11 cellular contexts compared by ENCODE assay signal in genomic region chr5:16759147-16759800, GRCh38.
DNase-seq lines count a peak whose midpoint lies in the region; ATAC-seq and TF ChIP-seq lines count a peak whose summit lies in the region.
"Had no signal": no experiment of that assay in that cellular context is flagged by ENCODE, and none has a peak within 500 bp of the region (broad histone marks: within the 10 kb centered on the region; RNA-seq: fewer than 3 reads in every experiment).

No MANE protein-coding gene starts in this region.

- no peak for TF ChIP-seq CTCF in OCI-LY3 (IDR thresholded peaks at IDR 0.05; ENCODE audit: low read depth, low read length)

- peak overlapping the region; percentile 63 for H3K9ac ChIP-seq in OCI-LY3 (ENCODE audit: low read length)
- H3K9ac ChIP-seq: GM23248 had no signal

- DNase-seq in activated T-cell treated with anti-CD3 and anti-CD28 coated beads for 1 hour (ENCODE audit: low read depth) (peak; percentile 0), activated T-cell treated with anti-CD3 and anti-CD28 coated beads for 4 hours (no peak), mesenteric fat pad (ENCODE audit: low spot score) (no peak), AG20443 (ENCODE audit: low spot score) (no peak)
- DNase-seq in stimulated activated CD8-positive, alpha-beta memory T cell treated with anti-CD3 and anti-CD28 coated beads, Interleukin-4, amount 100 ng/mL, for 48 hours = peak; percentile 28
- no peak for DNase-seq in stimulated activated naive CD4-positive, alpha-beta T cell treated with Interleukin-2 at 50 U/mL for 16 hours (lab: John Stamatoyannopoulos, UW)
- DNase-seq: activated effector memory CD4-positive, alpha-beta T cell treated with anti-CD3 and anti-CD28 coated beads, Interleukin-2, amount 50 U/mL, for 16 hours; glutamatergic neuron; GM23248 had no signal

- peak overlapping the region; percentile 46; the same call in 1 of the 2 replicates for H2AFZ ChIP-seq in OCI-LY3 (ENCODE audit: low read depth, low read length)
- H2AFZ ChIP-seq: GM23248 had no signal

- no peaks in the 10 kb centered on the region for H3K9me3 ChIP-seq in OCI-LY3 (ENCODE audit: insufficient read depth, low read length)

- 0 out of 2 replicates have a peak overlapping the region, but pooled peaks have one; percentile 31 for H3K4me3 ChIP-seq in OCI-LY3 (ENCODE audit: low read length)
- H3K4me3 ChIP-seq: GM23248 had no signal

- no peaks in the 10 kb centered on the region for H3K27me3 ChIP-seq in OCI-LY3 (ENCODE audit: low read depth, low read length)

- ATAC-seq in HG02678 (IDR thresholded peaks at IDR 0.05; ENCODE audit: unreplicated experiment) = peak; percentile 99

- H4K20me1 ChIP-seq in OCI-LY3 (ENCODE audit: insufficient read depth, low read length) = no peaks in the 10 kb centered on the region

- peak overlapping the region; percentile 70 for H3K4me2 ChIP-seq in OCI-LY3 (ENCODE audit: low read length)

- H3K36me3 ChIP-seq in OCI-LY3 (replicated peaks; ENCODE audit: low read depth, low read length) = no peaks in the 10 kb centered on the region

- H3K27ac ChIP-seq in OCI-LY3 (ENCODE audit: low read length) = peak overlapping the region; percentile 99
- H3K27ac ChIP-seq: GM23248 had no signal

- H3K79me2 ChIP-seq in OCI-LY3 (ENCODE audit: low read length) = no peaks in the 10 kb centered on the region

- H3K4me1 ChIP-seq in OCI-LY3 (ENCODE audit: low read length) = peaks cover 32% of the 10 kb centered on the region

Comparison
In these comparisons a context has a peak if more than half of its experiments do, and no peak if none do; other contexts are left out.
1. DNase-seq: peak in activated T-cell treated with anti-CD3 and anti-CD28 coated beads for 1 hour (single experiment) and stimulated activated CD8-positive, alpha-beta memory T cell treated with anti-CD3 and anti-CD28 coated beads, Interleukin-4, amount 100 ng/mL, for 48 hours (single experiment); none in activated T-cell treated with anti-CD3 and anti-CD28 coated beads for 4 hours (single experiment), mesenteric fat pad (single experiment), AG20443 (single experiment) and stimulated activated naive CD4-positive, alpha-beta T cell treated with Interleukin-2 at 50 U/mL for 16 hours (single experiment).